In the genomic region with DNA sequence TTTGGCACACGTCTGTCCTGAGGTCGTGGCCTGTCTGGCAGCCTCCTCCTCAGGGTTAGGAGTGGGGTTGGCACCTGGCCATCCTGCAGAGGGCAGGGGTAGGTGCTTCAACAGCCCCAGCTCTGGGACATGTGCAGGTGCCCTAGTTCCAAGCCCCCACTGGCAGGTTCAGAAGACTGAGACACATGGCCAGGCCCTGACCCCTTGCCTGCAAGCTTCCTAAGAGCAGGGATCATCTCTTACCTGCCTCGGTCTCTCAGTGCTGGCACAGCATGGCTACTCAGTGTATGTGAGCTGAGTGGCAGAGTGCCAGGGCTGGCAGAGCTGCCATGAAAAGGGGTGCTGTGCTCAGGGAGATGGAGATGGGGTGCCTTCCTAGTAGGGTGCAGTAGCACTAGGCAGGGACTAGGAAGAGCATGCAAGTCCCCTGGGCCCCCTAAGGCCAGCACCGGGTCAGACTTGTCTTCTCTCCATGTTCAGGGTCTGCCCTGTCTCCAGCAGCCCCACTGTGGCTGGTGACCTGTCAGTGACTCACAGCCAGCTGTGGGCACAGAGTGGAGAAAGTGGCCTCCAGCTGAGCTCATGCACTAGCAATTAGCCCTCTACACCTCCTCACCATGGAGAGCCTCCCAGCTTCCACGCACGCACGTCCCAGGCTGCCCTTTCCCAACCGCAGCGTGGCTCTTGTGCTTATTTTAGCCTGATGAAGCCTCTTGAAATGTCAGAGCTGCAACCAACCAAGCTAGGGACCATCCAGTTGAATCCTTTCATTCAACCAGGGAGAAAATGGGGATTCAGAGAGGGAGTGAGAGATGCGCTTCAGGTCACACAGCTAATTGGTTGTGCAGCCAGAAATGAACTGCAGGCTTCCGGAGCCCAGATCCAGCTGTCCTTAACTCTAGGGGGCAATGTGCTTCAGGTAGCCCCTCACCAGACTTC, we compare ENCODE assay signal across 9 cellular contexts.
DNase-seq lines count a peak whose midpoint lies in the region; ATAC-seq and TF ChIP-seq lines count a peak whose summit lies in the region.
"Had no signal": no experiment of that assay in that cellular context is flagged by ENCODE, and none has a peak within 500 bp of the region (broad histone marks: within the 10 kb centered on the region; RNA-seq: fewer than 3 reads in every experiment).

No MANE protein-coding gene starts in this region.

- intact Hi-C loops in vagina (cut with DNase I) = no loop called here
- intact Hi-C loops in head of caudate nucleus (cut with DNase I) = no loop called here

- H3K4me1 Mint-ChIP-seq in natural killer cell treated with Interleukin-12 subunit alpha and Interleukin-12 subunit beta and Interleukin-15 and Interleukin-18, amount 100 ng/mL, for 72 hours (ENCODE audit: low read depth in 2 of 2) = peaks cover 6% of the 10 kb centered on the region in 2 donors

- peak; percentile 64 to 69 for ATAC-seq in natural killer cell treated with Interleukin-12 subunit alpha and Interleukin-12 subunit beta and Interleukin-15 and Interleukin-18, amount 100 ng/mL, for 72 hours

- no peak overlapping the region for H3K27ac ChIP-seq in vagina

- TF ChIP-seq POLR2A in vagina (IDR thresholded peaks at IDR 0.05) = no peak

- H3K4me3 Mint-ChIP-seq in natural killer cell treated with Interleukin-12 subunit alpha and Interleukin-12 subunit beta and Interleukin-15 and Interleukin-18, amount 100 ng/mL, for 72 hours = no peak overlapping the region
- H3K4me3 Mint-ChIP-seq: nephron had no signal

- H3K4me3 ChIP-seq in cardiac fibroblast (replicated peaks in 1 of 2; ENCODE audit: low read depth in 2 of 2, low read length in 2 of 2) = no peak overlapping the region
- no peak overlapping the region for H3K4me3 ChIP-seq in vagina

- H3K4me1 ChIP-seq in vagina = no peaks in the 10 kb centered on the region

- no peaks in the 10 kb centered on the region for H3K27me3 ChIP-seq in vagina

- TF ChIP-seq CTCF in cardiac fibroblast (IDR thresholded peaks at IDR 0.05; ENCODE audit: low read depth, low read length) = no peak
- TF ChIP-seq CTCF in vagina (IDR thresholded peaks at IDR 0.05) = no peak

- H3K9me3 Mint-ChIP-seq in natural killer cell treated with Interleukin-12 subunit alpha and Interleukin-12 subunit beta and Interleukin-15 and Interleukin-18, amount 100 ng/mL, for 72 hours = no peaks in the 10 kb centered on the region
- H3K9me3 Mint-ChIP-seq: nephron had no signal

- no peaks in the 10 kb centered on the region for H3K9me3 ChIP-seq in vagina

- peak; percentile 96 for DNase-seq in DMS79 treated with DMSO at 0.1 percent for 48 hours (lab: John Stamatoyannopoulos, UW)
- DNase-seq in NCI-H187 (lab: John Stamatoyannopoulos, UW) = peak; percentile 67 to 85
- peak; percentile 88 to 96 for DNase-seq in cardiac fibroblast (ENCODE audit: low read depth in 2 of 2)
- no peak for DNase-seq in natural killer cell treated with Interleukin-12 subunit alpha and Interleukin-12 subunit beta and Interleukin-15 and Interleukin-18, amount 100 ng/mL, for 72 hours (ENCODE audit: low spot score)
- DNase-seq in vagina (ENCODE audit: extremely low spot score in 2 of 2) = no peak
- no peak for DNase-seq in putamen (ENCODE audit: low spot score)
- DNase-seq in head of caudate nucleus = no peak
- no peak for DNase-seq in Ammon's horn (ENCODE audit: low spot score)

- H3K36me3 Mint-ChIP-seq in natural killer cell treated with Interleukin-12 subunit alpha and Interleukin-12 subunit beta and Interleukin-15 and Interleukin-18, amount 100 ng/mL, for 72 hours = no peaks in the 10 kb centered on the region

- no peak overlapping the region for H3K27ac Mint-ChIP-seq in natural killer cell treated with Interleukin-12 subunit alpha and Interleukin-12 subunit beta and Interleukin-15 and Interleukin-18, amount 100 ng/mL, for 72 hours

- no peaks in the 10 kb centered on the region for H3K36me3 ChIP-seq in vagina

- H3K27me3 Mint-ChIP-seq in natural killer cell treated with Interleukin-12 subunit alpha and Interleukin-12 subunit beta and Interleukin-15 and Interleukin-18, amount 100 ng/mL, for 72 hours = peaks cover 31 to 56% of the 10 kb centered on the region in 2 donors

Comparison
In these comparisons a context has a peak if more than half of its experiments do, and no peak if none do; other contexts are left out.
1. DNase-seq: peak in DMS79 treated with DMSO at 0.1 percent for 48 hours (single experiment), NCI-H187 (2 of 2) and cardiac fibroblast (2 of 2); none in natural killer cell treated with Interleukin-12 subunit alpha and Interleukin-12 subunit beta and Interleukin-15 and Interleukin-18, amount 100 ng/mL, for 72 hours (single experiment), vagina (0 of 2), putamen (single experiment), head of caudate nucleus (0 of 42) and Ammon's horn (single experiment).